ENCODE assay signal across 16 cellular contexts in the genomic region with DNA sequence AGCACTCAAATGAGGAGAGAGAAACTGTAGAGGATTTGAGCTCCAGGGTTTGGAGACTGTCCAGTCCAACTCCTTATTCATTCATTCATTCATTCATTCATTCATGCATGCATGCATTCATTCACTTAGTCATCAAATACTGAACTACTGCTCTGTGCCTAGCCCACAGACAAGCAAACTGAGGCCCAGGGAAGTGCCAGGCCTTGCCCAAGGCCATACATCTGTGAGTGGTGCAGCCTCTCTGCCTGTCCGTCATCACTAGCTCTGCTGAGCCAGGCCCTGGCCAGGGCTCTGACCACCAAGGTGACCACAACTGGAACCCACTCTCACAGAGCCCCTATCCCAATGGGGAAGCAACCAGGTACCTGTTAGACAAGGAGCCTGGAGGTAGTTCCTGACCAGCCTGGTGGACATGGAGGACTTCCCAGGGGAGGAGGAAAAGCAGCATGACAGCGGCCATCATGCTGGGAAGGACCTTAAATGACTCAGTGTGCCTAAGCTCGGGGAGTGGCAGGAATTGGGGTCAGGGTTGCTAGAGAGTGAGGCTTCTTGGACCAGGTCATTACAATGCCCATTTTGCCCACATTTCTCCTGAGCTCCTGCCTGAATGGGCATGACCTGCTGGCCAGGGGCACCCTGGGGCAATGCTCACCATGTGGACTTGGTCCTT. TPM values are rescaled to one million over a fixed set of nuclear protein-coding genes. Genes with fewer than 3 reads are reported as not detected.
DNase-seq lines count a peak whose midpoint lies in the region; ATAC-seq, FAIRE-seq and TF ChIP-seq lines count a peak whose summit lies in the region.
"Had no signal": no experiment of that assay in that cellular context is flagged by ENCODE, and none has a peak within 500 bp of the region (broad histone marks: within the 10 kb centered on the region; RNA-seq: fewer than 3 reads in every experiment).

No MANE protein-coding gene starts in this region.

- no peak for FAIRE-seq in astrocyte (lab: Jason Lieb, UNC)

- H3K27ac ChIP-seq in HEK293 (ENCODE audit: extremely low read depth, low read depth, low read length), result no peak overlapping the region
- H3K27ac ChIP-seq in astrocyte (ENCODE audit: low read depth, low read length), result no peak overlapping the region
- H3K27ac ChIP-seq in mesodermal cell (ENCODE audit: low read depth, low read length, severe bottlenecking), result peak overlapping the region; percentile 47
- peak overlapping the region; percentile 84 to 92 for H3K27ac ChIP-seq in tibial artery
- H3K27ac ChIP-seq: parathyroid adenoma had no signal

- no peaks in the 10 kb centered on the region for H3K36me3 ChIP-seq in HEK293 (ENCODE audit: control insufficient read depth in 2 of 2, insufficient read depth in 1 of 2, low read length in 2 of 2)
- no peaks in the 10 kb centered on the region for H3K36me3 ChIP-seq in astrocyte (ENCODE audit: insufficient read depth, low read length)
- no peaks in the 10 kb centered on the region for H3K36me3 ChIP-seq in mesodermal cell (ENCODE audit: control insufficient read depth, insufficient read depth, low read length)
- H3K36me3 ChIP-seq in tibial artery, result no peaks in the 10 kb centered on the region
- H3K36me3 ChIP-seq: MG63 had no signal

- no peaks in the 10 kb centered on the region for H3K79me2 ChIP-seq in astrocyte (ENCODE audit: insufficient read depth, low read length)
- H3K79me2 ChIP-seq: parathyroid adenoma had no signal

- no peaks in the 10 kb centered on the region for H3K36me3 Mint-ChIP-seq in astrocyte (ENCODE audit: low read depth, unreplicated experiment)
- H3K36me3 Mint-ChIP-seq: activated naive CD8-positive, alpha-beta T cell had no signal

- peaks cover 37% of the 10 kb centered on the region for H3K4me1 Mint-ChIP-seq in astrocyte (ENCODE audit: low read depth, unreplicated experiment)

- peak overlapping the region; percentile 18 for H3K27ac Mint-ChIP-seq in astrocyte (ENCODE audit: unreplicated experiment)
- H3K27ac Mint-ChIP-seq: activated naive CD8-positive, alpha-beta T cell; activated T-cell treated with anti-CD3 and anti-CD28 coated beads, Interleukin-2, amount 50 U/mL, for 24 hours had no signal

- no peaks in the 10 kb centered on the region for H3K27me3 Mint-ChIP-seq in astrocyte (ENCODE audit: low read depth, unreplicated experiment)
- H3K27me3 Mint-ChIP-seq: activated naive CD8-positive, alpha-beta T cell; activated T-cell treated with anti-CD3 and anti-CD28 coated beads, Interleukin-2, amount 50 U/mL, for 24 hours had no signal

- no peak overlapping the region for H2AFZ ChIP-seq in astrocyte (ENCODE audit: low read depth, low read length)
- H2AFZ ChIP-seq: parathyroid adenoma had no signal

- H3K4me3 ChIP-seq in HEK293 (ENCODE audit: low read depth, low read length), result no peak overlapping the region
- H3K4me3 ChIP-seq in astrocyte (ENCODE audit: insufficient read depth, low read depth, low read length), result no peak overlapping the region
- H3K4me3 ChIP-seq in mesodermal cell (ENCODE audit: extremely low read depth, insufficient read depth, low read length, poor library complexity, severe bottlenecking), result no peak overlapping the region
- peak overlapping the region; percentile 35 to 41 for H3K4me3 ChIP-seq in tibial artery
- H3K4me3 ChIP-seq: MG63 had no signal

- H4K20me1 ChIP-seq in astrocyte (ENCODE audit: insufficient read depth, low read length), result no peaks in the 10 kb centered on the region

- intact Hi-C loops in tibial artery (cut with DNase I; ENCODE audit: low total_unique reads) (no loop called here), left colon (cut with DNase I, micrococcal nuclease) (no loop called here)

- WGBS in mesodermal cell (ENCODE audit: insufficient coverage in 2 of 2), 2 experiments, result 92 to 95% methylated on average over 3 of the region's 3 CpGs

- CTCF ChIA-PET in HEK293 (lab: Yijun Ruan, JAX), result interaction anchor here (0.5 to 1.2 kb wide), 3 partner anchors 12 to 49 kb away, joined by 3 to 4 read pairs (median 3); no protein-coding TSS in a partner anchor

- POLR2A ChIA-PET in HEK293 (lab: Yijun Ruan, JAX), result no interaction called here

- TF ChIP-seq CTCF in HEK293 (tag by site-specific recombination; IDR thresholded peaks at IDR 0.05) (no peak), astrocyte (IDR thresholded peaks at IDR 0.05; ENCODE audit: insufficient read depth, low read depth, low read length) (no peak), tibial artery (IDR thresholded peaks at IDR 0.05) (no peak)

- ATAC-seq in HG03565 (IDR thresholded peaks at IDR 0.05; ENCODE audit: unreplicated experiment) (no peak), left colon (no peak)
- ATAC-seq: PC-3 had no signal

- no peaks in the 10 kb centered on the region for H3K9me3 Mint-ChIP-seq in astrocyte (ENCODE audit: unreplicated experiment)
- H3K9me3 Mint-ChIP-seq: activated T-cell treated with anti-CD3 and anti-CD28 coated beads, Interleukin-2, amount 50 U/mL, for 24 hours had no signal

- no peak overlapping the region for H3K9ac ChIP-seq in astrocyte (ENCODE audit: low read length)
- H3K9ac ChIP-seq: parathyroid adenoma had no signal

- DNase-seq in astrocyte (ENCODE audit: low read depth), result no peak
- no peak for DNase-seq in tibial artery
- no peak for DNase-seq in left colon
- DNase-seq in NCI-H748 treated with DMSO at 0.1 percent for 48 hours (lab: John Stamatoyannopoulos, UW), result no peak
- DNase-seq: activated CD4-positive, alpha-beta T cell treated with anti-CD3 and anti-CD28 coated beads, Interleukin-2, amount 50 U/mL, for 4 hours; activated T-cell treated with anti-CD3 and anti-CD28 coated beads, Interleukin-2, amount 50 U/mL, for 24 hours; C1 segment of cervical spinal cord; MG63; NCI-H1930; NCI-H510A; PC-3 had no signal

- no peaks in the 10 kb centered on the region for H3K27me3 ChIP-seq in astrocyte (ENCODE audit: insufficient read depth, low read length)
- no peaks in the 10 kb centered on the region for H3K27me3 ChIP-seq in tibial artery
- H3K27me3 ChIP-seq: MG63 had no signal

- H3K4me3 Mint-ChIP-seq in astrocyte (ENCODE audit: unreplicated experiment), result peak overlapping the region; percentile 28
- H3K4me3 Mint-ChIP-seq: activated naive CD8-positive, alpha-beta T cell; activated T-cell treated with anti-CD3 and anti-CD28 coated beads, Interleukin-2, amount 50 U/mL, for 24 hours had no signal

- H3K9me3 ChIP-seq in HEK293 (ENCODE audit: control insufficient read depth, insufficient read depth, low read depth, low read length) (no peaks in the 10 kb centered on the region), astrocyte (ENCODE audit: insufficient read depth, low read depth, low read length) (no peaks in the 10 kb centered on the region), mesodermal cell (ENCODE audit: control insufficient read depth, low read length) (no peaks in the 10 kb centered on the region), tibial artery (no peaks in the 10 kb centered on the region)
- H3K9me3 ChIP-seq: MG63 had no signal

- peaks cover 5% of the 10 kb centered on the region for H3K4me1 ChIP-seq in HEK293 (ENCODE audit: control insufficient read depth, insufficient read depth, low read length)
- H3K4me1 ChIP-seq in astrocyte (ENCODE audit: insufficient read depth, low read length), result peaks cover 10% of the 10 kb centered on the region
- peaks cover 40% of the 10 kb centered on the region for H3K4me1 ChIP-seq in mesodermal cell (ENCODE audit: control insufficient read depth, insufficient read depth, low read length, poor library complexity, severe bottlenecking)
- H3K4me1 ChIP-seq in tibial artery, result peaks cover 0 to 84% (median 78%) of the 10 kb centered on the region in 4 donors
- H3K4me1 ChIP-seq: parathyroid adenoma had no signal

- H3K4me2 ChIP-seq in astrocyte (ENCODE audit: low read length), result peak overlapping the region; percentile 2

TF ChIP-seq in HEK293, 187 proteins besides CTCF, POLR2A, EP300 and RAD21:
- TF ChIP-seq ZNF394 (tag by site-specific recombination; IDR thresholded peaks at IDR 0.05; ENCODE audit: borderline replicate concordance) (no peak), ZNF24 (tag by site-specific recombination; IDR thresholded peaks at IDR 0.05) (peak; percentile 91)

RNA-seq across cellular contexts. Expression of a gene that starts 27.5 kb away (rescaled TPM):
- total RNA-seq in astrocyte, result 768 and 872 TPM in 2 replicates
- polyA plus RNA-seq in mesodermal cell (2013, experiment 1 of 2), result 2,047 TPM
- 1,829 TPM for polyA plus RNA-seq in mesodermal cell (2013, experiment 2 of 2)
- 100 to 1,000 TPM; 894 to 910 TPM for total RNA-seq in left colon

RNA-seq across cellular contexts. Expression of a gene that starts 33.1 kb away (rescaled TPM):
- total RNA-seq in astrocyte (24.2 and 24.9 TPM in 2 replicates), left colon (1 to 10 TPM; 7.4 to 9.1 TPM)
- 23.1 TPM for polyA plus RNA-seq in mesodermal cell (2013, experiment 1 of 2)
- 19.8 TPM for polyA plus RNA-seq in mesodermal cell (2013, experiment 2 of 2)

RNA-seq across cellular contexts. Expression of a gene that starts 39.9 kb away (rescaled TPM):
- 16.4 and 21.1 TPM in 2 replicates for total RNA-seq in astrocyte
- polyA plus RNA-seq in mesodermal cell (2013, experiment 1 of 2), result 32.6 TPM
- 27.5 TPM for polyA plus RNA-seq in mesodermal cell (2013, experiment 2 of 2)
- total RNA-seq in left colon, result 100 to 1,000 TPM; 153 to 160 TPM

RNA-seq across cellular contexts. Expression of a gene that starts 48.4 kb away (rescaled TPM):
- 10.9 and 11.8 TPM in 2 replicates for total RNA-seq in astrocyte
- 16.5 TPM for polyA plus RNA-seq in mesodermal cell (2013, experiment 1 of 2)
- 13.2 TPM for polyA plus RNA-seq in mesodermal cell (2013, experiment 2 of 2)
- 1 to 10 TPM; 6.1 to 8.6 TPM for total RNA-seq in left colon

RNA-seq across cellular contexts. Expression of a gene that starts 49.4 kb away (rescaled TPM):
- total RNA-seq in astrocyte (10.3 and 12.3 TPM in 2 replicates), left colon (10 to 100 TPM; 81.5 to 96.7 TPM)
- 11.2 TPM for polyA plus RNA-seq in mesodermal cell (2013, experiment 1 of 2)
- 11.4 TPM for polyA plus RNA-seq in mesodermal cell (2013, experiment 2 of 2)

Comparison
In these comparisons a context has a peak if more than half of its experiments do, and no peak if none do; other contexts are left out.
1. H3K27ac ChIP-seq: peak in mesodermal cell (single experiment) and tibial artery (2 of 2); none in HEK293 (single experiment) and astrocyte (single experiment).
2. H3K4me3 ChIP-seq: peak in tibial artery (2 of 2); none in HEK293 (single experiment), astrocyte (single experiment) and mesodermal cell (single experiment).